Comparison of ENCODE assay signal across 1 cellular context in genomic region chr12:120095356-120096135, GRCh38.
TF ChIP-seq lines count a peak whose summit lies in the region.

No MANE protein-coding gene starts in this region.

TF ChIP-seq in K562, 482 proteins besides CTCF, POLR2A, EP300 and RAD21:
- TF ChIP-seq FOXA1 (IDR thresholded peaks at IDR 0.05; ENCODE audit: borderline replicate concordance) (no peak), POLR2G (IDR thresholded peaks at IDR 0.05; ENCODE audit: low read depth, low read length) (peak; percentile 40; the same call in 1 of the 2 replicates), MAFF (IDR thresholded peaks at IDR 0.05; ENCODE audit: low read length) (no peak), MYBL2 (IDR thresholded peaks at IDR 0.05; ENCODE audit: low read depth) (no peak), MYBL2 (CRISPR knock-in tag; IDR thresholded peaks at IDR 0.05; ENCODE audit: borderline replicate concordance) (no peak)
